12 cellular contexts compared by ENCODE assay signal in genomic region chr21:41396452-41397107, GRCh38. TPM values are rescaled to one million over a fixed set of nuclear protein-coding genes. Genes with fewer than 3 reads are reported as not detected.
DNase-seq lines count a peak whose midpoint lies in the region; ATAC-seq and TF ChIP-seq lines count a peak whose summit lies in the region.
"Had no signal": no experiment of that assay in that cellular context is flagged by ENCODE, and none has a peak within 500 bp of the region (broad histone marks: within the 10 kb centered on the region; RNA-seq: fewer than 3 reads in every experiment).

No MANE protein-coding gene starts in this region.

- H3K36me3 ChIP-seq in left ventricle myocardium inferior (peaks cover 51% of the 10 kb centered on the region), psoas muscle (ENCODE audit: insufficient read depth in 1 of 2, low read depth in 1 of 2) (no peaks in the 10 kb centered on the region), MG63 (no peaks in the 10 kb centered on the region)
- H3K36me3 ChIP-seq: brain microvascular endothelial cell had no signal

- TF ChIP-seq CTCF in left ventricle myocardium inferior (IDR thresholded peaks at IDR 0.05; ENCODE audit: borderline replicate concordance) (no peak), psoas muscle (IDR thresholded peaks at IDR 0.05) (no peak)

- H3K4me1 Mint-ChIP-seq in T-helper 17 cell = peaks cover 19% of the 10 kb centered on the region
- H3K4me1 Mint-ChIP-seq in immature natural killer cell = no peaks in the 10 kb centered on the region

- H3K27me3 Mint-ChIP-seq in T-helper 17 cell (no peaks in the 10 kb centered on the region), immature natural killer cell (ENCODE audit: low read depth in 3 of 3) (no peaks in the 10 kb centered on the region)
- H3K27me3 Mint-ChIP-seq: activated CD4-positive, alpha-beta memory T cell treated with anti-CD3 and anti-CD28 coated beads, Interleukin-2, amount 10 ng/mL, durations not matched to agents 7 days and 5 days had no signal

- H3K27ac ChIP-seq in left ventricle myocardium inferior (replicated peaks) = no peak overlapping the region
- H3K27ac ChIP-seq in psoas muscle = no peak overlapping the region
- H3K27ac ChIP-seq: brain microvascular endothelial cell had no signal

- intact Hi-C loops in left ventricle myocardium inferior (cut with micrococcal nuclease) = no loop called here
- intact Hi-C loops in psoas muscle (cut with DNase I) = no loop called here

- H3K9me3 ChIP-seq in T-helper 17 cell (ENCODE audit: control insufficient read depth, low read length, poor library complexity, severe bottlenecking) = no peaks in the 10 kb centered on the region
- H3K9me3 ChIP-seq in left ventricle myocardium inferior (replicated peaks) = no peaks in the 10 kb centered on the region
- H3K9me3 ChIP-seq in psoas muscle = no peaks in the 10 kb centered on the region
- no peaks in the 10 kb centered on the region for H3K9me3 ChIP-seq in MG63

- peak; percentile 27 for ATAC-seq in T-helper 17 cell
- ATAC-seq in psoas muscle = no peak

- DNase-seq in GF-D8 (lab: John Stamatoyannopoulos, UW) (peak; percentile 92), T-helper 17 cell (no peak), left ventricle myocardium inferior (peak; percentile 33), psoas muscle (peak; percentile 37 to 65), MG63 (no peak), NCI-H146 treated with DMSO at 0.1 percent for 48 hours (lab: John Stamatoyannopoulos, UW; ENCODE audit: unreplicated experiment) (no peak), immature natural killer cell (no peak), epidermal melanocyte (ENCODE audit: insufficient read length, low spot score) (no peak)
- DNase-seq: activated CD4-positive, alpha-beta memory T cell treated with anti-CD3 and anti-CD28 coated beads, Interleukin-2, amount 10 ng/mL, durations not matched to agents 7 days and 5 days; brain microvascular endothelial cell; DMS 273 treated with DMSO at 0.1 percent for 48 hours; occipital lobe had no signal

- H3K27me3 ChIP-seq in left ventricle myocardium inferior (ENCODE audit: low read depth) (peaks cover 13% of the 10 kb centered on the region), psoas muscle (ENCODE audit: insufficient read depth in 3 of 3, low read length in 2 of 3) (no peaks in the 10 kb centered on the region), MG63 (no peaks in the 10 kb centered on the region)
- H3K27me3 ChIP-seq: brain microvascular endothelial cell had no signal

- WGBS in psoas muscle, 3 donors = 69 to 70% (median 70%) methylated on average over 10 of the region's 10 CpGs

- H3K4me1 ChIP-seq in left ventricle myocardium inferior (no peaks in the 10 kb centered on the region), psoas muscle (no peaks in the 10 kb centered on the region)

- H3K27ac Mint-ChIP-seq in T-helper 17 cell = peak overlapping the region; percentile 49
- no peak overlapping the region for H3K27ac Mint-ChIP-seq in immature natural killer cell
- H3K27ac Mint-ChIP-seq: activated CD4-positive, alpha-beta memory T cell treated with anti-CD3 and anti-CD28 coated beads, Interleukin-2, amount 10 ng/mL, durations not matched to agents 7 days and 5 days had no signal

- no peak overlapping the region for H3K4me3 Mint-ChIP-seq in T-helper 17 cell
- H3K4me3 Mint-ChIP-seq in immature natural killer cell = no peak overlapping the region
- H3K4me3 Mint-ChIP-seq: activated CD4-positive, alpha-beta memory T cell treated with anti-CD3 and anti-CD28 coated beads, Interleukin-2, amount 10 ng/mL, durations not matched to agents 7 days and 5 days had no signal

- H3K4me3 ChIP-seq in left ventricle myocardium inferior (no peak overlapping the region), psoas muscle (no peak overlapping the region), MG63 (no peak overlapping the region)

- H3K36me3 Mint-ChIP-seq in T-helper 17 cell (ENCODE audit: low read depth) = peaks cover 32% of the 10 kb centered on the region
- peaks cover 22 to 71% (median 61%) of the 10 kb centered on the region in 3 donors for H3K36me3 Mint-ChIP-seq in immature natural killer cell

- no peaks in the 10 kb centered on the region for H3K9me3 Mint-ChIP-seq in immature natural killer cell
- H3K9me3 Mint-ChIP-seq: activated CD4-positive, alpha-beta memory T cell treated with anti-CD3 and anti-CD28 coated beads, Interleukin-2, amount 10 ng/mL, durations not matched to agents 7 days and 5 days had no signal

RNA-seq across cellular contexts. Expression of gene MX1, which starts 29.5 kb away (rescaled TPM):
- total RNA-seq in T-helper 17 cell (10 to 100 TPM; 58.6 to 75.9 TPM), left ventricle myocardium inferior (8.8 TPM), psoas muscle (10 to 100 TPM in 1 of 4 donors, 1 to 10 TPM in 3; 3.8 to 14.9 (median 6.2) TPM)
- polyA plus RNA-seq in psoas muscle (1 to 10 TPM; 2.2 to 3.7 (median 3.5) TPM), immature natural killer cell (10 to 100 TPM; 27.5 to 58.1 (median 32.1) TPM)
- 18.0 and 18.3 TPM in 2 replicates for total RNA-seq in MG63 (2014; rRNA removed; shearing (Covaris generic); ENCODE audit: low replicate concordance)

RNA-seq across cellular contexts. Expression of gene MX2, which starts 34.8 kb away (rescaled TPM):
- total RNA-seq in T-helper 17 cell (10 to 100 TPM; 86.4 to 97.2 TPM), left ventricle myocardium inferior (5.4 TPM), psoas muscle (1 to 10 TPM; 2.7 to 3.6 (median 3.2) TPM)
- polyA plus RNA-seq in psoas muscle (1 to 10 TPM; 1.2 to 1.9 (median 1.3) TPM), immature natural killer cell (10 to 100 TPM in 2 of 3 donors, 1 to 10 TPM in 1; 4.0 to 24.2 (median 11.1) TPM)
- 2.8 and 3.2 TPM in 2 replicates for total RNA-seq in MG63 (2014; rRNA removed; shearing (Covaris generic); ENCODE audit: low replicate concordance)

Comparison
In these comparisons a context has a peak if more than half of its experiments do, and no peak if none do; other contexts are left out.
1. DNase-seq: peak in GF-D8 (single experiment), left ventricle myocardium inferior (single experiment) and psoas muscle (2 of 2); none in T-helper 17 cell (0 of 3), MG63 (single experiment), NCI-H146 treated with DMSO at 0.1 percent for 48 hours (single experiment), immature natural killer cell (0 of 3) and epidermal melanocyte (single experiment).
2. RNA of gene MX2, which starts 34.8 kb away (total RNA-seq): 86.4 to 97.2 TPM in T-helper 17 cell; 5.4 TPM in left ventricle myocardium inferior (single experiment), 2.7 to 3.6 TPM in psoas muscle and 2.8 to 3.2 TPM in MG63; every median in the first group is over 10 times any median in the second.